In the genomic region with DNA sequence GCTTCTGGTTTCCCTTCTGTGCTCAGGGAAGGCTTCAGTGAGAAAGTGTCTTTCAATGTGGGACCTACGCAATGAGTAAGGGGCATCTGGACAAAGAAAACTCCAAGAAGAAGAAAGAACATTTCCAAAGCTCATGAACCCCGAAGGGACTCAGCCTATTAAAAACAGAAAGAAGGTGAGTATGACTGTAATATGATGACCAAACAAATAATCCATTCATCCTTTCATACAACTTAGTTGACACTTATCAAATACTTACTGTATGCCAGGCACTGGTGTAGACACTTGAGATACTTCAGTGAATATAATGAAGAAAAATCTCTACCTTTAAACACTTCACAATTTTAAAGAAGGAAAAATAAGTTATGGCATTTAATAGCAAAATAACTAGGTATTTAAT, we compare ENCODE assay signal across 29 cellular contexts.
DNase-seq lines count a peak whose midpoint lies in the region; ATAC-seq, FAIRE-seq and TF ChIP-seq lines count a peak whose summit lies in the region.
"Had no signal": no experiment of that assay in that cellular context is flagged by ENCODE, and none has a peak within 500 bp of the region (broad histone marks: within the 10 kb centered on the region; RNA-seq: fewer than 3 reads in every experiment).

No MANE protein-coding gene starts in this region.

- no peak overlapping the region for H3K4me2 ChIP-seq in HepG2 (ENCODE audit: low read depth, low read length)
- H3K4me2 ChIP-seq: A549; BLaER1; BLaER1 treated with 17β-estradiol and CSF1 and Interleukin-3, amounts not matched to agents 10 nM and 100 nM had no signal

- WGBS in HepG2 (ENCODE audit: low lambda C conversion rate), result 15% methylated on average over 2 of the region's 2 CpGs
- WGBS in right lobe of liver (ENCODE audit: insufficient coverage, low coverage, low lambda C conversion rate, missing lambda C conversion rate), result 44% methylated on average over 2 of the region's 2 CpGs

- H3K27me3 ChIP-seq in HepG2 (ENCODE audit: control insufficient read depth in 1 of 2, insufficient read depth in 2 of 2, low read length in 2 of 2) (no peaks in the 10 kb centered on the region), right lobe of liver (no peaks in the 10 kb centered on the region)
- H3K27me3 ChIP-seq: BE2C; BLaER1; BLaER1 treated with 17β-estradiol and CSF1 and Interleukin-3, amounts not matched to agents 10 nM and 100 nM had no signal

- CTCF ChIA-PET in HepG2 (lab: Yijun Ruan, JAX; ENCODE audit: low intra/inter-chr PET ratio, low total read pairs), result no interaction called here

- H3K36me3 ChIP-seq in HepG2 (replicated peaks in 1 of 2; ENCODE audit: control insufficient read depth in 1 of 2, insufficient read depth in 2 of 2, low read length in 2 of 2), result no peaks in the 10 kb centered on the region
- no peaks in the 10 kb centered on the region for H3K36me3 ChIP-seq in right lobe of liver
- H3K36me3 ChIP-seq: BE2C, BLaER1 had no signal

- FAIRE-seq in HepG2 (lab: Jason Lieb, UNC), result no peak
- FAIRE-seq: A204.1, A549, D721Med had no signal

- H3K4me3 ChIP-seq in HepG2 (replicated peaks in 1 of 3; ENCODE audit: insufficient read depth in 1 of 3, low read depth in 2 of 3, low read length in 3 of 3) (no peak overlapping the region), right lobe of liver (no peak overlapping the region)
- H3K4me3 ChIP-seq: A549; BLaER1; BLaER1 treated with 17β-estradiol and CSF1 and Interleukin-3, amounts not matched to agents 10 nM and 100 nM had no signal

- POLR2A ChIA-PET in HepG2 (lab: Yijun Ruan, JAX), result no interaction called here

- TF ChIP-seq RAD21 in HepG2 (CRISPR knock-in tag; IDR thresholded peaks at IDR 0.05), result no peak

- H3K4me1 ChIP-seq in HepG2 (ENCODE audit: insufficient read depth, low read length) (no peaks in the 10 kb centered on the region), right lobe of liver (no peaks in the 10 kb centered on the region)
- H3K4me1 ChIP-seq: A549; BE2C; BLaER1; BLaER1 treated with 17β-estradiol and CSF1 and Interleukin-3, amounts not matched to agents 10 nM and 100 nM; Caco-2 had no signal

- ATAC-seq in HepG2 (no peak), right lobe of liver (no peak)
- ATAC-seq: A549; CD8-positive, alpha-beta T cell had no signal

- DNase-seq in HepG2 (ENCODE audit: low spot score) (no peak), right lobe of liver (no peak)
- DNase-seq: 8988T; ACHN; AML-193; BE2C; C1 segment of cervical spinal cord; Caco-2; Calu3; CD4-positive, alpha-beta memory T cell; CD4-positive, alpha-beta T cell; CD4-positive, CD25-positive, alpha-beta regulatory T cell; CD8-positive, alpha-beta memory T cell; CD8-positive, alpha-beta T cell; COR-L47; DMS 273 treated with DMSO at 0.1 percent for 48 hours; DMS153; DMS53; DMS79; DMS79 treated with DMSO at 0.1 percent for 48 hours; DND-41; EL had no signal

- no peak overlapping the region for H2AFZ ChIP-seq in HepG2 (ENCODE audit: low read length)

- TF ChIP-seq EP300 in HepG2 (IDR thresholded peaks at IDR 0.05; ENCODE audit: low read depth in 2 of 2, low read length in 2 of 2) (no peak), HepG2 (CRISPR knock-in tag; IDR thresholded peaks at IDR 0.05; ENCODE audit: borderline replicate concordance) (no peak)

- H3K27ac ChIP-seq in HepG2 (ENCODE audit: extremely low read length, insufficient read depth, low read length), result no peak overlapping the region
- H3K27ac ChIP-seq in right lobe of liver, result no peak overlapping the region
- H3K27ac ChIP-seq: 22Rv1; A549; BLaER1; BLaER1 treated with 17β-estradiol and CSF1 and Interleukin-3, amounts not matched to agents 10 nM and 100 nM; C4-2B had no signal

- peaks cover 99% of the 10 kb centered on the region for H3K9me3 ChIP-seq in HepG2 (ENCODE audit: low read length)
- H3K9me3 ChIP-seq in right lobe of liver, result no peaks in the 10 kb centered on the region
- H3K9me3 ChIP-seq: A549, BE2C had no signal

- H3K9ac ChIP-seq in HepG2 (ENCODE audit: insufficient read depth, low read depth, low read length), result no peak overlapping the region
- H3K9ac ChIP-seq: BLaER1; BLaER1 treated with 17β-estradiol and CSF1 and Interleukin-3, amounts not matched to agents 10 nM and 100 nM had no signal

- TF ChIP-seq POLR2A in HepG2 (IDR thresholded peaks at IDR 0.05; ENCODE audit: insufficient read depth in 1 of 2, low read depth in 2 of 2, low read length in 2 of 2) (no peak), right lobe of liver (IDR thresholded peaks at IDR 0.05) (no peak)

- in situ Hi-C loops in HepG2 (cut with HindIII; ENCODE audit: extremely low pct_ligation_motif_present, low pct_unique_long_range_greater_than_20kb), result no loop called here

- no peak for TF ChIP-seq CTCF in HepG2 (CRISPR knock-in tag; IDR thresholded peaks at IDR 0.05)
- TF ChIP-seq CTCF in right lobe of liver (IDR thresholded peaks at IDR 0.05), result no peak

- no peaks in the 10 kb centered on the region for H4K20me1 ChIP-seq in HepG2 (ENCODE audit: insufficient read depth, low read length)
- H4K20me1 ChIP-seq: BLaER1; BLaER1 treated with 17β-estradiol and CSF1 and Interleukin-3, amounts not matched to agents 10 nM and 100 nM had no signal

- BruUV-seq in HepG2 (replicated peaks; lab: Mats Ljungman, UMichigan), result no TSS peak

- intact Hi-C loops in HepG2 (cut with micrococcal nuclease; ENCODE audit: unreplicated experiment), result no loop called here
- intact Hi-C loops in right lobe of liver (cut with DNase I), result no loop called here

- H3K79me2 ChIP-seq in HepG2 (ENCODE audit: insufficient read depth, low read length), result no peaks in the 10 kb centered on the region

TF ChIP-seq in HepG2, 621 proteins besides CTCF, POLR2A, EP300 and RAD21:
- TF ChIP-seq ZBTB8A (CRISPR knock-in tag; IDR thresholded peaks at IDR 0.05; ENCODE audit: borderline replicate concordance, low read depth), result no peak
- peak; percentile 63 for TF ChIP-seq MAFF (IDR thresholded peaks at IDR 0.05; ENCODE audit: low read depth, low read length)
- peak; percentile 60 to 69; a peak in 3 of 4 replicates for TF ChIP-seq MAFK (conservative IDR thresholded peaks at IDR 0.05 in 1 of 2, IDR thresholded peaks at IDR 0.05 in 1 of 2; ENCODE audit: low read length in 2 of 2)
TF ChIP-seq in HepG2: peak in this region for 2.
